In the genomic region with DNA sequence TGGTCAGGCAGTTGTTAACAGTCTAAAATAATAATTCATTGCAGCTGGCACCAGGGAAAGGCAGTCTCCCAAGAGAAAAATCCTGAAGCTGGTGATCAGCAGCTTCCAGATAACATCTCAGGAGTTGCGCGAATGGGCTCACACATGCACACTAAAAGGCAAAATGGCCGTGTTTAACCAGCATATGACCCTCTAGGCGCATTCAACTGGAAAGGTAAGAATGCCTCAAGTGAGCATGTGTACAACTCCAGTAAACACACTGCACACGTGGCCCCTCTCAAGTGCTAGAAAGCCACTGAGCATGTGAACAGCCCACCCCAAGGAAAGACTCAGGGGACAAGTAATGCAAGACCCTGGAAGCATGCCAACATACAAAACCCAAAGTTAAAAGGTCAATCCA, we compare ENCODE assay signal across 19 cellular contexts. TPM values are rescaled to one million over a fixed set of nuclear protein-coding genes. Genes with fewer than 3 reads are reported as not detected.
"Had no signal": no experiment of that assay in that cellular context is flagged by ENCODE, and none has a peak within 500 bp of the region (broad histone marks: within the 10 kb centered on the region; RNA-seq: fewer than 3 reads in every experiment).

No MANE protein-coding gene starts in this region.

- ATAC-seq: gastrocnemius medialis; left lobe of liver; natural killer cell treated with Interleukin-12 subunit alpha and Interleukin-12 subunit beta and Interleukin-15 and Interleukin-18, amount 100 ng/mL, for 72 hours; pancreas; stimulated activated effector memory CD8-positive, alpha-beta T cell treated with anti-CD3 and anti-CD28 coated beads, Interleukin-12 subunit alpha, Interleukin-12 subunit beta, amount 100 ng/mL, for 72 hours; upper lobe of right lung had no signal

- FAIRE-seq: bronchial epithelial cell, keratinocyte, pancreas had no signal

- H3K36me3 ChIP-seq: gastrocnemius medialis, neutrophil, pancreas, sigmoid colon, thoracic aorta, upper lobe of right lung had no signal

- H3K4me1 ChIP-seq: pancreas, upper lobe of right lung had no signal

- DNase-seq: activated CD4-positive, alpha-beta memory T cell treated with anti-CD3 and anti-CD28 coated beads for 36 hours; activated T-cell treated with anti-CD3 and anti-CD28 coated beads for 4 hours; cerebellar nuclear complex; cortex of kidney; gastrocnemius medialis; head of caudate nucleus; pancreas; sigmoid colon; stimulated activated CD4-positive, alpha-beta T cell treated with anti-CD3 and anti-CD28 coated beads, Interleukin-4, amount 100 ng/mL, for 24 hours; upper lobe of right lung had no signal

- H3K9me3 ChIP-seq: gastrocnemius medialis, neutrophil, pancreas, sigmoid colon, thoracic aorta, upper lobe of right lung had no signal

- H3K27ac ChIP-seq: gastrocnemius medialis, neutrophil, pancreas, sigmoid colon, thoracic aorta, upper lobe of right lung had no signal

- H3K27me3 ChIP-seq: gastrocnemius medialis, neutrophil, pancreas, sigmoid colon, upper lobe of right lung had no signal

- H3K4me3 ChIP-seq: gastrocnemius medialis, lung, pancreas, sigmoid colon, thoracic aorta, upper lobe of right lung had no signal

RNA-seq across cellular contexts. Expression of a gene that starts 33.1 kb away (rescaled TPM):
- total RNA-seq: activated CD4-positive, alpha-beta memory T cell treated with anti-CD3 and anti-CD28 coated beads for 36 hours; activated T-helper 1 cell treated with anti-CD3 and anti-CD28 coated beads, Interleukin-12 subunit alpha, Interleukin-12 subunit beta, Interleukin-2, Interleukin-4 antibody, amounts not matched to agents 30 ng/mL and 10 ng/mL and 1 ng/mL, durations not matched to agents 14 hours and 24 hours and 36 hours; bronchial epithelial cell; natural killer cell treated with Interleukin-12 subunit alpha and Interleukin-12 subunit beta and Interleukin-15 and Interleukin-18, amount 100 ng/mL, for 72 hours; thoracic aorta had no signal
